8 cellular contexts compared by ENCODE assay signal in genomic region chr5:173615884-173616576, GRCh38. TPM values are rescaled to one million over a fixed set of nuclear protein-coding genes. Genes with fewer than 3 reads are reported as not detected.
A peak's percentile ranks its signal among the peaks of the same experiment; 100 is the strongest.
DNase-seq lines count a peak whose midpoint lies in the region; ATAC-seq, FAIRE-seq and TF ChIP-seq lines count a peak whose summit lies in the region.

No MANE protein-coding gene starts in this region.

- no peak for FAIRE-seq in kidney (lab: Jason Lieb, UNC)

- peak; percentile 59 for TF ChIP-seq CTCF in kidney (IDR thresholded peaks at IDR 0.05; ENCODE audit: borderline replicate concordance, extremely low read depth, insufficient read depth)

- no peaks in the 10 kb centered on the region for H3K9me3 ChIP-seq in kidney (ENCODE audit: control insufficient read depth in 1 of 2, low read length in 2 of 2)

- H3K4me1 ChIP-seq in kidney (ENCODE audit: control insufficient read depth in 1 of 2, insufficient read depth in 1 of 2, low read depth in 1 of 2, low read length in 2 of 2) = peaks cover 21 to 31% of the 10 kb centered on the region in 2 donors

- H3K27ac ChIP-seq in caudate nucleus (ENCODE audit: low read depth, low read length) (peak overlapping the region; percentile 87), kidney (ENCODE audit: low read depth in 2 of 2, low read length in 2 of 2) (peak overlapping the region; percentile 90 to 93)

- intact Hi-C loops in kidney (cut with DNase I) = no loop called here

- DNase-seq in 8988T (peak; percentile 35), NCI-H2196 (lab: John Stamatoyannopoulos, UW; ENCODE audit: unreplicated experiment) (peak; percentile 54), caudate nucleus (lab: John Stamatoyannopoulos, UW) (peak in 48 of 61 donors; percentile 22 to 84 (median 58)), kidney (peak; percentile 87)
- DNase-seq in activated CD4-positive, CD25-positive, alpha-beta regulatory T cell (lab: John Stamatoyannopoulos, UW) = peak; percentile 29 to 52 (median 41)
- peak; percentile 75 for DNase-seq in stimulated activated CD4-positive, alpha-beta T cell treated with anti-CD3 and anti-CD28 coated beads, Interleukin-15, amount 100 ng/mL, for 24 hours

- H3K4me3 ChIP-seq in kidney (ENCODE audit: low read length in 2 of 2) = peak overlapping the region; percentile 75 to 81

- H3K9ac ChIP-seq in kidney (ENCODE audit: low read length in 2 of 2) = peak overlapping the region; percentile 38 to 47

- ATAC-seq in GM18519 (IDR thresholded peaks at IDR 0.05; ENCODE audit: low FRiP score, unreplicated experiment) = peak; percentile 45
- peak; percentile 31 for ATAC-seq in HG03060 (IDR thresholded peaks at IDR 0.05; ENCODE audit: low read depth, unreplicated experiment)

- peaks cover 6 to 9% of the 10 kb centered on the region in 2 donors for H3K36me3 ChIP-seq in kidney (ENCODE audit: control insufficient read depth in 1 of 2, insufficient read depth in 2 of 2, low read length in 2 of 2)

RNA-seq across cellular contexts. Expression of gene BOD1, which starts 0.4 kb away (rescaled TPM):
- total RNA-seq in kidney = 32.5 TPM
- 43.6 TPM for polyA plus RNA-seq in kidney (ENCODE audit: insufficient read depth, low read depth, low replicate concordance)

Comparison
In these comparisons a context has a peak if more than half of its experiments do, and no peak if none do; other contexts are left out.
1. Peak in every context shown above with its lines: DNase-seq, ATAC-seq, H3K4me3 ChIP-seq and H3K27ac ChIP-seq.
2. DNase-seq: peak in every context shown above with its lines; median percentile 87 in kidney; 75 in stimulated activated CD4-positive, alpha-beta T cell treated with anti-CD3 and anti-CD28 coated beads, Interleukin-15, amount 100 ng/mL, for 24 hours; 58 in caudate nucleus; 54 in NCI-H2196; 41 in activated CD4-positive, CD25-positive, alpha-beta regulatory T cell; 35 in 8988T.